ENCODE assay signal across 7 cellular contexts in genomic region chr9:73200694-73201432, GRCh38. TPM values are rescaled to one million over a fixed set of nuclear protein-coding genes. Genes with fewer than 3 reads are reported as not detected.
A peak's percentile ranks its signal among the peaks of the same experiment; 100 is the strongest.
DNase-seq lines count a peak whose midpoint lies in the region; ATAC-seq and TF ChIP-seq lines count a peak whose summit lies in the region.

No MANE protein-coding gene starts in this region.

- ATAC-seq in HG03159 (IDR thresholded peaks at IDR 0.05; ENCODE audit: unreplicated experiment) (peak; percentile 65), HG03108 (IDR thresholded peaks at IDR 0.05; ENCODE audit: unreplicated experiment) (no peak), GM18505 (IDR thresholded peaks at IDR 0.05; ENCODE audit: unreplicated experiment) (no peak)

- H3K27me3 Mint-ChIP-seq in endothelial cell (ENCODE audit: unreplicated experiment): no peaks in the 10 kb centered on the region

- H3K27ac Mint-ChIP-seq in endothelial cell (ENCODE audit: unreplicated experiment): no peak overlapping the region

- H3K4me1 Mint-ChIP-seq in endothelial cell (ENCODE audit: unreplicated experiment): no peaks in the 10 kb centered on the region

- DNase-seq in GM10266 (ENCODE audit: extremely low spot score) (no peak), OCI-M1 (lab: John Stamatoyannopoulos, UW) (peak; percentile 79), endothelial cell (ENCODE audit: low spot score) (no peak), prostate gland (ENCODE audit: low spot score) (no peak)

- H3K27me3 ChIP-seq in prostate gland (replicated peaks; ENCODE audit: insufficient read depth): no peaks in the 10 kb centered on the region

- peak overlapping the region in 1 of 2 donors; percentile 0 for H3K27ac ChIP-seq in prostate gland

- TF ChIP-seq POLR2A in prostate gland (IDR thresholded peaks at IDR 0.05): no peak
- TF ChIP-seq POLR2A in GM18505 (IDR thresholded peaks at IDR 0.05; ENCODE audit: borderline replicate concordance, extremely low read depth, insufficient read depth, insufficient read length): no peak

- no peak overlapping the region for H3K4me3 ChIP-seq in prostate gland

- no peaks in the 10 kb centered on the region for H3K9me3 ChIP-seq in prostate gland

- H3K4me1 ChIP-seq in prostate gland (replicated peaks): no peaks in the 10 kb centered on the region

- no peaks in the 10 kb centered on the region for H3K36me3 ChIP-seq in prostate gland

- TF ChIP-seq CTCF in GM10266 (IDR thresholded peaks at IDR 0.05; ENCODE audit: control insufficient read depth, insufficient read depth, low read depth, missing control alignments) (peak; percentile 26), endothelial cell (IDR thresholded peaks at IDR 0.05; ENCODE audit: unreplicated experiment) (peak; percentile 80), prostate gland (IDR thresholded peaks at IDR 0.05) (peak in 3 of 4 experiments; percentile 53 to 57 (median 53))

- no peak overlapping the region for H3K4me3 Mint-ChIP-seq in endothelial cell (ENCODE audit: unreplicated experiment)

- no peaks in the 10 kb centered on the region for H3K36me3 Mint-ChIP-seq in endothelial cell (ENCODE audit: low read depth, unreplicated experiment)

- 41% methylated on average over 9 of the region's 9 CpGs for WGBS in prostate gland

- intact Hi-C loops in prostate gland (cut with DNase I): no loop called here

- H3K9me3 Mint-ChIP-seq in endothelial cell (ENCODE audit: unreplicated experiment): no peaks in the 10 kb centered on the region

RNA-seq across cellular contexts. Expression of gene ANXA1, which starts 49.2 kb away (rescaled TPM):
- total RNA-seq in endothelial cell (ENCODE audit: unreplicated experiment): 43.3 TPM
- total RNA-seq in prostate gland: 100 to 1,000 TPM in 1 of 2 donors, 10 to 100 TPM in 1; 65.3 to 341 TPM

Comparison
In these comparisons a context has a peak if more than half of its experiments do, and no peak if none do; other contexts are left out.
1. CTCF ChIP-seq: peak in every context shown above with its lines; median percentile 80 in endothelial cell; 53 in prostate gland; 26 in GM10266.